ENCODE assay signal across 8 cellular contexts in the genomic region with DNA sequence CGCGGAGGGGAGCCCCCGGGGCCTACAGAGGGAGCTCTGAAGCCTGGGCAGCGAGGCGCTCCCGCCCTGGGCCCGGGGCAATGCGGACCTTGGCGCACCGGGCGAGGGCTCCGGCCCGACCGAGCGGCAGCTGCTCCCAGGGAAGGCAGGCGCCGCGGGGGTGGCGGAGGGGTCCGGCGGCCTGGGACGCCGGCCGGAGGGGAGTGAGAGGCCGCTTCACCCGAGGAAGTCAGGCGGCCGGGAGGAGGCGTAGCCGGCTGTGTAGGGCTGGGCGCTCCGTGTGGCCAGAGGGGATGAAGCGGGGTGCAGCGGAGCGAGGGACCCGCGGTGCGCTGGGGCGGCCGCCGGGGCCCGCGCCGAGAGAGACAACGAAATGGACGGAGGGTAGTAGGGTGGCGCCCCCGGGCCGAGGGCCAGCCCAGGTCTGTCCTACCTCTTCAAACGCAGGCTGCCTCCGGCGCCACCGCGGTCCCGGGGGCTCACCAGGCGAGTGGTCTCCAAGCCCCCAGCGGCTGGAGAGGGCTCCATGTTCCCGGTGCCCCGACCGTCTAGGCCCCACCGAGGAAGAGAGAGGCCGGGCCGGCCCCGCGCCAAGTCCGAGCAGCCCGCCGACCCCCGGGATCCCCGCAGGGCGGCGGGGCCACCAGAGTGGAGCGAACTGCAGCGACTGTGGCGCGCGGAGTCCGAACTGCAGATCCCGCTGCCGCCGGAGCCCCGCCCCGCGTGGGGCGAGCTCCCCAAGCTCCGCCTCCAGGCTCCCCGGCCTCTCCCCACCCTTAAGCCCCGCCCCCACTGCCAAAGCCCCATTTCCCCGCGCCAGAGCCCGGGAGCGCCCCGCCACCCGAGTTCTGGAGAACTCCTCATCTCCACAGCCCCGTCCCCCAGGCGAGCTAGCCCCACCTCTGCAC. TPM values are rescaled to one million over a fixed set of nuclear protein-coding genes. Genes with fewer than 3 reads are reported as not detected.
DNase-seq lines count a peak whose midpoint lies in the region; ATAC-seq lines count a peak whose summit lies in the region.

A gene with protein sequence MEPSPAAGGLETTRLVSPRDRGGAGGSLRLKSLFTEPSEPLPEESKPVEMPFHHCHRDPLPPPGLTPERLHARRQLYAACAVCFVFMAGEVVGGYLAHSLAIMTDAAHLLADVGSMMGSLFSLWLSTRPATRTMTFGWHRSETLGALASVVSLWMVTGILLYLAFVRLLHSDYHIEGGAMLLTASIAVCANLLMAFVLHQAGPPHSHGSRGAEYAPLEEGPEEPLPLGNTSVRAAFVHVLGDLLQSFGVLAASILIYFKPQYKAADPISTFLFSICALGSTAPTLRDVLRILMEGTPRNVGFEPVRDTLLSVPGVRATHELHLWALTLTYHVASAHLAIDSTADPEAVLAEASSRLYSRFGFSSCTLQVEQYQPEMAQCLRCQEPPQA (minus strand): TSS at position 669 of the 908 bp plus-strand sequence. CDS start 141 bp downstream, at position 528.

- H3K9me3 ChIP-seq in iPS DF 6.9 (ENCODE audit: control insufficient read depth, insufficient read depth, low read length) (no peaks in the 10 kb centered on the region), skeletal muscle tissue (ENCODE audit: control insufficient read depth in 3 of 3, low read length in 3 of 3) (no peaks in the 10 kb centered on the region)

- H3K4me1 ChIP-seq in iPS DF 6.9 (ENCODE audit: control insufficient read depth, insufficient read depth, low read length) (peaks cover 4% of the 10 kb centered on the region; the same call in 1 of the 2 replicates), skeletal muscle tissue (ENCODE audit: control insufficient read depth in 3 of 3, insufficient read depth in 3 of 3, low read length in 3 of 3) (peaks cover 23 to 33% (median 32%) of the 10 kb centered on the region in 3 donors)

- no peaks in the 10 kb centered on the region for H3K36me3 ChIP-seq in iPS DF 6.9 (ENCODE audit: control insufficient read depth, insufficient read depth, low read length)
- no peaks in the 10 kb centered on the region for H3K36me3 ChIP-seq in skeletal muscle tissue (ENCODE audit: control insufficient read depth in 3 of 3, insufficient read depth in 3 of 3, low read length in 3 of 3)

- no CpG with 5 or more reads among the region's 96 CpGs for WGBS in iPS DF 6.9 (ENCODE audit: insufficient coverage, insufficient read length)

- peak within 1 kb of the TSS in 2 of 3 donors; percentile 2 to 45 for H3K9ac ChIP-seq in skeletal muscle tissue (ENCODE audit: low read depth in 1 of 3, low read length in 3 of 3)

- DNase-seq in CD1c-positive myeloid dendritic cell (ENCODE audit: extremely low spot score) (peak; percentile 67), SW480 (ENCODE audit: low spot score) (peak; percentile 76), amniotic epithelial cell (ENCODE audit: low read depth) (peak; percentile 13), iPS DF 6.9 (ENCODE audit: low read depth, low spot score) (no peak)

- peak within 1 kb of the TSS; percentile 81 for H3K4me3 ChIP-seq in iPS DF 6.9 (ENCODE audit: low read length)
- H3K4me3 ChIP-seq in skeletal muscle tissue (ENCODE audit: low read length in 3 of 3), result peak within 1 kb of the TSS; percentile 38 to 69 (median 65)

- H3K27me3 ChIP-seq in iPS DF 6.9 (ENCODE audit: control insufficient read depth, insufficient read depth, low read length) (peaks cover 40% of the 10 kb centered on the region), skeletal muscle tissue (ENCODE audit: control insufficient read depth in 3 of 3, insufficient read depth in 3 of 3, low read length in 3 of 3) (peaks cover 74 to 85% (median 77%) of the 10 kb centered on the region in 3 donors)

- peak; percentile 65 for ATAC-seq in HG02885 (IDR thresholded peaks at IDR 0.05; ENCODE audit: poor library complexity, unreplicated experiment)
- no peak for ATAC-seq in GM18502 (IDR thresholded peaks at IDR 0.05; ENCODE audit: poor library complexity, unreplicated experiment)
- no peak for ATAC-seq in HG02763 (IDR thresholded peaks at IDR 0.05; ENCODE audit: unreplicated experiment)

- H3K27ac ChIP-seq in iPS DF 6.9 (ENCODE audit: low read length), result no peak within 1 kb of the TSS
- no peak within 1 kb of the TSS for H3K27ac ChIP-seq in skeletal muscle tissue (ENCODE audit: low read depth, low read length)

RNA-seq across cellular contexts. Expression of the gene that starts here (rescaled TPM):
- 0.52 TPM for total RNA-seq in skeletal muscle tissue
